29 cellular contexts compared by ENCODE assay signal in genomic region chr9:14406463-14406862, GRCh38.
"Had no signal": no experiment of that assay in that cellular context is flagged by ENCODE, and none has a peak within 500 bp of the region (broad histone marks: within the 10 kb centered on the region; RNA-seq: fewer than 3 reads in every experiment).

No MANE protein-coding gene starts in this region.

- H2AFZ ChIP-seq: neural progenitor cell had no signal

- H3K9me3 ChIP-seq: left ventricle myocardium inferior, neutrophil, ovary, right atrium auricular region, stomach, testis, thyroid gland, transverse colon, upper lobe of right lung had no signal

- H3K27me3 Mint-ChIP-seq: progenitor cell of endocrine pancreas had no signal

- H3K4me1 ChIP-seq: neural progenitor cell, right atrium auricular region, stomach, testis, thyroid gland, transverse colon, upper lobe of right lung had no signal

- H3K36me3 Mint-ChIP-seq: immature natural killer cell; naive B cell; natural killer cell; neural progenitor cell; stimulated activated naive B cell treated with anti-CD40 and anti-IgM and Interleukin-4, amounts not matched to agents 10 μg/mL and 1 μg/mL and 100 μg/mL, for 72 hours had no signal

- H3K4me3 Mint-ChIP-seq: immature natural killer cell; mesothelial cell of epicardium; naive B cell; natural killer cell; nephron progenitor cell; neural progenitor cell; stimulated activated naive B cell treated with anti-CD40 and anti-IgM and Interleukin-4, amounts not matched to agents 10 μg/mL and 1 μg/mL and 100 μg/mL, for 72 hours had no signal

- ATAC-seq: natural killer cell; sciatic nerve; stimulated activated naive B cell treated with anti-CD40 and anti-IgM and Interleukin-4, amounts not matched to agents 10 μg/mL and 1 μg/mL and 100 μg/mL, for 72 hours; stimulated activated naive CD8-positive, alpha-beta T cell treated with anti-CD3 and anti-CD28 coated beads, Interleukin-15, Interleukin-2, amounts not matched to agents 100 U/mL and 50 U/mL, for 24 hours; upper lobe of right lung had no signal

- H3K27ac Mint-ChIP-seq: immature natural killer cell; mesothelial cell of epicardium; naive B cell; natural killer cell; nephron progenitor cell; neural progenitor cell; progenitor cell of endocrine pancreas; stimulated activated naive B cell treated with anti-CD40 and anti-IgM and Interleukin-4, amounts not matched to agents 10 μg/mL and 1 μg/mL and 100 μg/mL, for 72 hours had no signal

- FAIRE-seq: islet of Langerhans, urothelium cell line had no signal

- DNase-seq: hippocampal formation; immature natural killer cell; left ventricle myocardium inferior; mesendoderm; naive B cell; natural killer cell; nephron progenitor cell; ovary; stimulated activated CD4-positive, alpha-beta T cell treated with anti-CD3 and anti-CD28 coated beads, Interleukin-12 subunit alpha, Interleukin-12 subunit beta, amount 100 ng/mL, for 4 hours; stimulated activated CD4-positive, alpha-beta T cell treated with anti-CD3 and anti-CD28 coated beads, Interleukin-15, amount 100 ng/mL, for 24 hours; stimulated activated CD4-positive, alpha-beta T cell treated with anti-CD3 and anti-CD28 coated beads, Interleukin-2, amount 100 ng/mL, for 24 hours; stimulated activated CD4-positive, alpha-beta T cell treated with anti-CD3 and anti-CD28 coated beads, Interleukin-4, amount 100 ng/mL, for 1 hour; stimulated activated naive B cell treated with anti-CD40 and anti-IgM and Interleukin-4, amounts not matched to agents 10 μg/mL and 1 μg/mL and 100 μg/mL, for 72 hours; stimulated activated naive CD8-positive, alpha-beta T cell treated with anti-CD3 and anti-CD28 coated beads, Interleukin-15, Interleukin-2, amounts not matched to agents 100 U/mL and 50 U/mL, for 24 hours; stomach; testis; thyroid gland; transverse colon; upper lobe of right lung had no signal

- H3K27ac ChIP-seq: left ventricle myocardium inferior, neural progenitor cell, neutrophil, ovary, right atrium auricular region, skin epidermis, stomach, testis, thyroid gland, transverse colon, upper lobe of right lung had no signal

- H3K27me3 ChIP-seq: neural progenitor cell, neutrophil, ovary, right atrium auricular region, stomach, testis, thyroid gland, transverse colon, upper lobe of right lung had no signal

- H3K4me1 Mint-ChIP-seq: immature natural killer cell, naive B cell, natural killer cell, neural progenitor cell had no signal

- H3K4me3 ChIP-seq: left ventricle myocardium inferior, lung, neural progenitor cell, ovary, right atrium auricular region, skin epidermis, stomach, testis, thyroid gland, transverse colon, upper lobe of right lung had no signal

- H3K9ac ChIP-seq: neural progenitor cell had no signal

- H3K9me3 Mint-ChIP-seq: nephron progenitor cell, neural progenitor cell had no signal

- H3K4me2 ChIP-seq: neural progenitor cell had no signal

- H3K36me3 ChIP-seq: left ventricle myocardium inferior, neural progenitor cell, neutrophil, ovary, right atrium auricular region, stomach, thyroid gland, transverse colon, upper lobe of right lung had no signal
